1 cellular context compared by ENCODE assay signal in genomic region chr5:89450149-89450538, GRCh38.
TF ChIP-seq lines count a peak whose summit lies in the region.

No MANE protein-coding gene starts in this region.

TF ChIP-seq in GM23338, 12 proteins besides CTCF, POLR2A, EP300 and RAD21 (continued from another document):
- TF ChIP-seq ZNF462 (CRISPR knock-in tag; IDR thresholded peaks at IDR 0.05) (no peak), NANOG (IDR thresholded peaks at IDR 0.05; ENCODE audit: borderline replicate concordance) (no peak), EZH2 (IDR thresholded peaks at IDR 0.05; ENCODE audit: low read depth, unreplicated experiment) (no peak), JUNB (IDR thresholded peaks at IDR 0.05; ENCODE audit: unreplicated experiment) (no peak), CREB1 (CRISPR knock-in tag; IDR thresholded peaks at IDR 0.05; ENCODE audit: low read depth) (no peak), STAT1 (IDR thresholded peaks at IDR 0.05; ENCODE audit: unreplicated experiment) (no peak), ETS1 (IDR thresholded peaks at IDR 0.05) (no peak)
